In genomic region chr11:61800331-61801281, GRCh38 we compare ENCODE assay signal across 1 cellular context.
TF ChIP-seq lines count a peak whose summit lies in the region.

No MANE protein-coding gene starts in this region.

TF ChIP-seq in K562, 482 proteins besides CTCF, POLR2A, EP300 and RAD21 (continued from another document):
- TF ChIP-seq PHB2 (IDR thresholded peaks at IDR 0.05; ENCODE audit: low read depth) (peak; percentile 70; the same call in 1 of the 2 replicates), GATAD2B (IDR thresholded peaks at IDR 0.05; ENCODE audit: borderline replicate concordance) (peak; percentile 56), ZBTB7A (IDR thresholded peaks at IDR 0.05; ENCODE audit: borderline replicate concordance, control insufficient read depth, low read depth, low read length) (no peak), FOXK2 (conservative IDR thresholded peaks at IDR 0.05 in 1 of 2, IDR thresholded peaks at IDR 0.05 in 1 of 2; ENCODE audit: low read depth in 2 of 2) (peak; percentile 67 to 72; a peak in 2 of 4 replicates), ZHX1 (conservative IDR thresholded peaks at IDR 0.05; ENCODE audit: low read length) (no peak), EZH2 (IDR thresholded peaks at IDR 0.05; ENCODE audit: borderline replicate concordance, low read depth, low read length) (no peak), GATA2 (CRISPR knock-in tag; IDR thresholded peaks at IDR 0.05) (peak; percentile 82), ARID2 (IDR thresholded peaks at IDR 0.05) (no peak), RBM25 (IDR thresholded peaks at IDR 0.05; ENCODE audit: low read depth, low read length, severe bottlenecking) (no peak), HDAC1 (IDR thresholded peaks at IDR 0.05) (peak in 1 of 2 experiments; percentile 63; a peak in 2 of 4 replicates), ZNF436 (CRISPR knock-in tag; IDR thresholded peaks at IDR 0.05) (no peak), KLF6 (CRISPR knock-in tag; IDR thresholded peaks at IDR 0.05; ENCODE audit: borderline replicate concordance) (no peak), JUND (IDR thresholded peaks at IDR 0.05; ENCODE audit: borderline replicate concordance, low read depth, low read length) (peak; percentile 91), JUND (tag; IDR thresholded peaks at IDR 0.05; ENCODE audit: borderline replicate concordance, low read depth, low read length) (peak; percentile 84; the same call in 1 of the 3 replicates), NCOA6 (IDR thresholded peaks at IDR 0.05) (no peak), ETV6 (IDR thresholded peaks at IDR 0.05; ENCODE audit: borderline replicate concordance in 1 of 2, low read depth in 2 of 2, low read length in 1 of 2) (no peak), ETV6 (CRISPR knock-in tag; IDR thresholded peaks at IDR 0.05; ENCODE audit: borderline replicate concordance) (no peak)
